ENCODE assay signal across 8 cellular contexts in genomic region chr11:33773399-33774355, GRCh38. TPM values are rescaled to one million over a fixed set of nuclear protein-coding genes. Genes with fewer than 3 reads are reported as not detected.
DNase-seq lines count a peak whose midpoint lies in the region; ATAC-seq and TF ChIP-seq lines count a peak whose summit lies in the region.

No MANE protein-coding gene starts in this region.

- no peak overlapping the region for H2AK5ac ChIP-seq in IMR-90 (ENCODE audit: low read depth, low read length)

- peak overlapping the region; percentile 86 for H2AK9ac ChIP-seq in IMR-90 (replicated peaks; ENCODE audit: low read depth, low read length, poor library complexity)

- H3K4me3 ChIP-seq in IMR-90 (ENCODE audit: insufficient read depth, low read depth, low read length) (peak overlapping the region; percentile 82), endocrine pancreas (ENCODE audit: control insufficient read depth, insufficient read depth, low read length) (peak overlapping the region; percentile 85), mononuclear cell (ENCODE audit: low read length) (peak overlapping the region; percentile 88)

- POLR2A ChIA-PET in IMR-90 (lab: Charles Lee; ENCODE audit: unreplicated experiment): interaction anchor here (0.6 kb wide), 1 partner anchor 17 kb away, joined by 3 read pairs; no protein-coding TSS in a partner anchor

- peak overlapping the region; percentile 96 for H3K4me2 ChIP-seq in IMR-90 (ENCODE audit: low read depth, low read length)

- H2BK15ac ChIP-seq in IMR-90 (ENCODE audit: low read depth, low read length): no peak overlapping the region; the same call in 2 of the 3 replicates

- no peak for TF ChIP-seq POLR2A in IMR-90 (IDR thresholded peaks at IDR 0.05; ENCODE audit: low read depth, low read length)

- peaks cover 15 to 27% of the 10 kb centered on the region in 2 experiments for H3K79me1 ChIP-seq in IMR-90 (ENCODE audit: low read depth in 1 of 2, low read length in 2 of 2)

- H3K9me1 ChIP-seq in IMR-90 (ENCODE audit: insufficient read depth, low read length): peaks cover 17% of the 10 kb centered on the region

- H3K18ac ChIP-seq in IMR-90 (ENCODE audit: low read depth, low read length): peak overlapping the region; percentile 71; the same call in 1 of the 2 replicates

- in situ Hi-C loops in IMR-90 (cut with MboI; ENCODE audit: low sequenced_read_pairs): no loop called here

- H2BK20ac ChIP-seq in IMR-90 (ENCODE audit: low read depth, low read length): no peak overlapping the region

- H3K4me1 ChIP-seq in IMR-90 (ENCODE audit: control insufficient read depth, insufficient read depth, low read length): peaks cover 12% of the 10 kb centered on the region
- peaks cover 23% of the 10 kb centered on the region for H3K4me1 ChIP-seq in endocrine pancreas (ENCODE audit: control insufficient read depth, insufficient read depth, low read length)
- H3K4me1 ChIP-seq in mononuclear cell (ENCODE audit: insufficient read depth, low read length): peaks cover 24% of the 10 kb centered on the region

- no peak overlapping the region; the same call in 1 of the 2 replicates for H4K5ac ChIP-seq in IMR-90 (ENCODE audit: low read depth, low read length)

- H3K9ac ChIP-seq in IMR-90 (ENCODE audit: low read depth, low read length): peak overlapping the region; percentile 84
- peak overlapping the region; percentile 94 for H3K9ac ChIP-seq in endocrine pancreas (ENCODE audit: control insufficient read depth, insufficient read depth, low read length)

- peak overlapping the region; percentile 94 for H2AFZ ChIP-seq in IMR-90 (replicated peaks; ENCODE audit: low read length, poor library complexity)

- H3K27me3 ChIP-seq in IMR-90 (ENCODE audit: control insufficient read depth, insufficient read depth, low read length) (no peaks in the 10 kb centered on the region), endocrine pancreas (ENCODE audit: control insufficient read depth, insufficient read depth, low read length) (no peaks in the 10 kb centered on the region), mononuclear cell (ENCODE audit: insufficient read depth, low read length) (peaks cover 29% of the 10 kb centered on the region)

- dilution Hi-C loops in IMR-90 (cut with HindIII; ENCODE audit: low sequenced_read_pairs, unreplicated experiment): no loop called here

- peak overlapping the region; percentile 46; the same call in 1 of the 2 replicates for H4K91ac ChIP-seq in IMR-90 (ENCODE audit: insufficient read depth, low read depth, low read length)

- ATAC-seq in GM21576 (IDR thresholded peaks at IDR 0.05; ENCODE audit: unreplicated experiment): peak; percentile 36
- peak; percentile 59 for ATAC-seq in IMR-90 (ENCODE audit: low read depth)

- 1% methylated on average over 14 of the region's 53 CpGs; no CpG with 5 or more reads in 1 of the 2 experiments for WGBS in IMR-90 (ENCODE audit: extremely low coverage in 2 of 2, insufficient read length in 1 of 2), 2 experiments

- no peak overlapping the region; the same call in 1 of the 2 replicates for H3K14ac ChIP-seq in IMR-90 (replicated peaks; ENCODE audit: low read depth, low read length)

- peak overlapping the region; percentile 41 for H2BK5ac ChIP-seq in IMR-90 (ENCODE audit: low read depth, low read length, poor library complexity, severe bottlenecking)

- DNase-seq in EH (ENCODE audit: low read depth) (peak; percentile 47), IMR-90 (peak; percentile 43), superior temporal gyrus (ENCODE audit: extremely low spot score) (peak; percentile 33), iPS-NIHi11 (ENCODE audit: low spot score) (no peak)
- peak; percentile 26 to 31 for DNase-seq in activated CD4-positive, alpha-beta T cell treated with anti-CD3 and anti-CD28 coated beads, Interleukin-2, amount 50 U/mL, for 48 hours

- H3K36me3 ChIP-seq in IMR-90 (ENCODE audit: control insufficient read depth, insufficient read depth, low read length) (peaks cover 4% of the 10 kb centered on the region), endocrine pancreas (ENCODE audit: control insufficient read depth, insufficient read depth, low read length) (peaks cover 4% of the 10 kb centered on the region)

- no peak overlapping the region for H3K56ac ChIP-seq in IMR-90 (ENCODE audit: extremely low read depth, insufficient read depth, low read length)

- intact Hi-C loops in IMR-90 (cut with micrococcal nuclease): loop anchor here (2.0 kb wide), 1 partner anchor 55 kb away; no protein-coding TSS in a partner anchor

- no TSS peak for BruUV-seq in IMR-90 (replicated peaks; lab: Mats Ljungman, UMichigan)

- peak overlapping the region; percentile 61; the same call in 1 of the 2 replicates for H2BK120ac ChIP-seq in IMR-90 (ENCODE audit: low read depth, low read length)

- H4K8ac ChIP-seq in IMR-90 (ENCODE audit: low read depth in 2 of 2, low read length in 2 of 2): peak overlapping the region; percentile 79 to 83; a peak in 3 of 4 replicates

- H3K27ac ChIP-seq in IMR-90 (ENCODE audit: insufficient read depth, low read length): peak overlapping the region; percentile 86

- no peak for TF ChIP-seq RAD21 in IMR-90 (IDR thresholded peaks at IDR 0.05; ENCODE audit: low read length)

- peaks cover 8% of the 10 kb centered on the region; the same call in 1 of the 2 replicates for H4K20me1 ChIP-seq in IMR-90 (ENCODE audit: insufficient read depth, low read length)

- peak overlapping the region; percentile 83 for H3K4ac ChIP-seq in IMR-90 (ENCODE audit: low read depth, low read length)

- peak overlapping the region; percentile 60; the same call in 1 of the 2 replicates for H3K23ac ChIP-seq in IMR-90 (ENCODE audit: low read depth, low read length)

- no peak for TF ChIP-seq CTCF in IMR-90 (conservative IDR thresholded peaks at IDR 0.05; ENCODE audit: low read depth, low read length)

- no peaks in the 10 kb centered on the region for H3K9me3 ChIP-seq in IMR-90 (ENCODE audit: control insufficient read depth, insufficient read depth, low read length)
- H3K9me3 ChIP-seq in endocrine pancreas (ENCODE audit: control insufficient read depth, low read length): no peaks in the 10 kb centered on the region
- H3K9me3 ChIP-seq in mononuclear cell (ENCODE audit: low read depth, low read length): no peaks in the 10 kb centered on the region

- CTCF ChIA-PET in IMR-90 (lab: Yijun Ruan, JAX): interaction anchor here (1.2 kb wide), 1 partner anchor 58 kb away, joined by 3 read pairs; no protein-coding TSS in a partner anchor

TF ChIP-seq in IMR-90, 13 proteins besides CTCF, POLR2A, EP300 and RAD21:
- TF ChIP-seq FOS (IDR thresholded peaks at IDR 0.05; ENCODE audit: low read depth, low read length) (no peak), MXI1 (IDR thresholded peaks at IDR 0.05; ENCODE audit: borderline replicate concordance, low read depth, low read length) (peak; percentile 76; the same call in 1 of the 2 replicates)
TF ChIP-seq in IMR-90: peak in this region for 1.

RNA-seq across cellular contexts. Expression of gene FBXO3, which starts 0.6 kb away (rescaled TPM):
- total RNA-seq in IMR-90 (2012; rRNA removed) (51.1 and 65.3 TPM in 2 replicates), mononuclear cell (93.9 TPM)
- 17.7 and 26.2 TPM in 2 replicates for polyA plus RNA-seq in IMR-90 (2012; rRNA removed)
- polyA plus RNA-seq in IMR-90 (2012; cell fraction: cytosol; rRNA removed): 8.7 and 11.8 TPM in 2 replicates
- polyA plus RNA-seq in IMR-90 (2012; cell fraction: nucleus; rRNA removed; ENCODE audit: low replicate concordance): 3.5 and 32.2 TPM in 2 replicates

RNA-seq across cellular contexts. Expression of gene CD59, which starts 37.5 kb away (rescaled TPM):
- total RNA-seq in IMR-90 (2012; rRNA removed) (637 and 765 TPM in 2 replicates), mononuclear cell (14.9 TPM)
- 1,066 and 1,140 TPM in 2 replicates for polyA plus RNA-seq in IMR-90 (2012; rRNA removed)
- 293 and 869 TPM in 2 replicates for polyA plus RNA-seq in IMR-90 (2012; cell fraction: cytosol; rRNA removed)
- polyA plus RNA-seq in IMR-90 (2012; cell fraction: nucleus; rRNA removed; ENCODE audit: low replicate concordance): 63.7 and 319 TPM in 2 replicates

Comparison
In these comparisons a context has a peak if more than half of its experiments do, and no peak if none do; other contexts are left out.
1. RNA of gene CD59, which starts 37.5 kb away (total RNA-seq): 637 to 765 TPM in IMR-90; 14.9 TPM in mononuclear cell (single experiment); every median in the first group is over 10 times any median in the second.
2. Peak in every context shown above with its lines, with median percentiles within 50 percentile points of each other: H3K4me3 ChIP-seq.